Comparison of ENCODE assay signal across 14 cellular contexts in genomic region chr7:25456467-25457171, GRCh38.
A peak's percentile ranks its signal among the peaks of the same experiment; 100 is the strongest.
DNase-seq lines count a peak whose midpoint lies in the region; ATAC-seq, FAIRE-seq and TF ChIP-seq lines count a peak whose summit lies in the region.
"Had no signal": no experiment of that assay in that cellular context is flagged by ENCODE, and none has a peak within 500 bp of the region (broad histone marks: within the 10 kb centered on the region; RNA-seq: fewer than 3 reads in every experiment).

No MANE protein-coding gene starts in this region.

- CTCF ChIA-PET in H1 (lab: Charles Lee; ENCODE audit: partially characterized antibody): interaction anchor here (1.0 to 1.6 kb wide), 3 partner anchors 13 to 65 kb away, joined by 3 to 5 read pairs (median 3); no protein-coding TSS in a partner anchor

- no peak overlapping the region for H2BK5ac ChIP-seq in H1 (ENCODE audit: low read depth, low read length)

- TF ChIP-seq RAD21 in H1 (IDR thresholded peaks at IDR 0.05 in 1 of 2, conservative IDR thresholded peaks at IDR 0.05 in 1 of 2; ENCODE audit: low read depth in 2 of 2, low read length in 2 of 2): no peak

- no peak overlapping the region for H3K14ac ChIP-seq in H1 (ENCODE audit: insufficient read length)

- TF ChIP-seq POLR2A in H1 (IDR thresholded peaks at IDR 0.05; ENCODE audit: control extremely low read depth in 1 of 2, low read depth in 2 of 2, low read length in 2 of 2): no peak

- H3K9me3 Mint-ChIP-seq in nephron (peaks cover 2% of the 10 kb centered on the region), HFFc6 (peaks cover 22% of the 10 kb centered on the region)
- H3K9me3 Mint-ChIP-seq: effector memory CD8-positive, alpha-beta T cell; naive thymus-derived CD8-positive, alpha-beta T cell; T-cell had no signal

- H3K36me3 ChIP-seq in H1 (ENCODE audit: control insufficient read depth in 2 of 4, insufficient read depth in 4 of 4, low read length in 3 of 4) (no peaks in the 10 kb centered on the region), aorta (ENCODE audit: control insufficient read depth in 1 of 2, insufficient read depth in 2 of 2, low read length in 1 of 2) (no peaks in the 10 kb centered on the region)

- H3K4me2 ChIP-seq in H1 (ENCODE audit: insufficient read depth in 1 of 2, low read depth in 2 of 2, low read length in 2 of 2): no peak overlapping the region

- no peaks in the 10 kb centered on the region for H3K79me2 ChIP-seq in H1 (ENCODE audit: control insufficient read depth in 1 of 2, insufficient read depth in 2 of 2, low read length in 2 of 2)

- no peak overlapping the region for H3K23ac ChIP-seq in H1 (ENCODE audit: insufficient read length)

- no peak overlapping the region for H3K18ac ChIP-seq in H1 (ENCODE audit: extremely low read depth, low read length)

- ATAC-seq in Right ventricle myocardium inferior: peak; percentile 62
- ATAC-seq in aorta (ENCODE audit: low FRiP score): peak; percentile 65
- ATAC-seq: effector memory CD8-positive, alpha-beta T cell; naive thymus-derived CD8-positive, alpha-beta T cell; T-cell had no signal

- no peak overlapping the region for H2BK12ac ChIP-seq in H1 (ENCODE audit: low read depth, low read length)

- no peaks in the 10 kb centered on the region for H3K27me3 Mint-ChIP-seq in nephron (ENCODE audit: low read depth)
- H3K27me3 Mint-ChIP-seq in HFFc6 (ENCODE audit: insufficient read depth): no peaks in the 10 kb centered on the region; the same call in 1 of the 2 replicates

- TF ChIP-seq CTCF in H1 (IDR thresholded peaks at IDR 0.05; ENCODE audit: control extremely low read depth in 1 of 3, insufficient read depth in 1 of 3, low read depth in 1 of 3, low read length in 3 of 3) (no peak), nephron (IDR thresholded peaks at IDR 0.05; ENCODE audit: unreplicated experiment in 3 of 3) (no peak), HFFc6 (IDR thresholded peaks at IDR 0.05) (no peak)

- intact Hi-C loops in Right ventricle myocardium inferior (cut with DNase I): no loop called here
- intact Hi-C loops in cardiac septum (cut with DNase I): loop anchor here (10.0 kb wide), 1 partner anchor 108 kb away; no protein-coding TSS in a partner anchor
- intact Hi-C loops in aorta (cut with DNase I): no loop called here

- H3K9ac ChIP-seq in H1 (replicated peaks in 1 of 4; ENCODE audit: extremely low read depth in 1 of 4, low read depth in 3 of 4, low read length in 3 of 4): no peak overlapping the region

- H3K4me3 ChIP-seq in H1 (ENCODE audit: extremely low read depth in 1 of 4, insufficient read depth in 2 of 4, low read depth in 3 of 4, low read length in 4 of 4) (no peak overlapping the region), aorta (ENCODE audit: low read length in 2 of 2) (no peak overlapping the region)

- no peak overlapping the region for H2BK120ac ChIP-seq in H1 (replicated peaks; ENCODE audit: low read depth, low read length)

- no peak overlapping the region for H2BK20ac ChIP-seq in H1 (ENCODE audit: low read length)

- H2BK15ac ChIP-seq in H1 (ENCODE audit: low read length): no peak overlapping the region

- 92% methylated on average over 8 of the region's 8 CpGs; no CpG with 5 or more reads in 1 of the 2 experiments for WGBS in H1 (ENCODE audit: extremely low coverage in 1 of 2, insufficient coverage in 1 of 2, insufficient read length in 1 of 2, insufficient replicate concordance in 2 of 2, low coverage in 1 of 2, low lambda C conversion rate in 2 of 2, missing lambda C conversion rate in 1 of 2), 2 experiments
- 5 to 8% methylated on average over 8 of the region's 8 CpGs for WGBS in aorta, 2 donors

- H4K5ac ChIP-seq in H1 (ENCODE audit: insufficient read length, low read depth, low read length): no peak overlapping the region

- H3K4me3 Mint-ChIP-seq in nephron (no peak overlapping the region), HFFc6 (no peak overlapping the region)
- H3K4me3 Mint-ChIP-seq: B cell; effector memory CD8-positive, alpha-beta T cell; naive thymus-derived CD8-positive, alpha-beta T cell; T-cell had no signal

- H3K27ac Mint-ChIP-seq in nephron (peak overlapping the region; percentile 75 to 92 (median 81)), HFFc6 (no peak overlapping the region)
- H3K27ac Mint-ChIP-seq: B cell; effector memory CD8-positive, alpha-beta T cell; T-cell had no signal

- no peak overlapping the region for H3K27ac ChIP-seq in H1 (ENCODE audit: low read depth, low read length)
- peak overlapping the region in 1 of 2 donors; percentile 59 for H3K27ac ChIP-seq in aorta (ENCODE audit: low read depth in 1 of 2, low read length in 2 of 2)

- H3K36me3 Mint-ChIP-seq in nephron (ENCODE audit: low read depth): no peaks in the 10 kb centered on the region
- H3K36me3 Mint-ChIP-seq in HFFc6 (ENCODE audit: low read depth): no peaks in the 10 kb centered on the region; the same call in 1 of the 2 replicates
- H3K36me3 Mint-ChIP-seq: naive thymus-derived CD8-positive, alpha-beta T cell; T-cell had no signal

- no peak overlapping the region for H4K8ac ChIP-seq in H1 (ENCODE audit: extremely low read depth, insufficient read depth, low read length)

- H4K20me1 ChIP-seq in H1 (replicated peaks in 1 of 2; ENCODE audit: control insufficient read depth in 1 of 2, insufficient read depth in 2 of 2, low read length in 2 of 2): no peaks in the 10 kb centered on the region

- H3K4ac ChIP-seq in H1 (replicated peaks; ENCODE audit: insufficient read length, low read depth, low read length): no peak overlapping the region

- H3K56ac ChIP-seq in H1 (replicated peaks; ENCODE audit: insufficient read length, low read depth, low read length): no peak overlapping the region

- no peak for DNase-seq in Right ventricle myocardium inferior (ENCODE audit: missing footprints)
- no peak for DNase-seq in cardiac septum (ENCODE audit: low spot score)
- no peak for DNase-seq in H1 (ENCODE audit: low read depth in 1 of 2, low spot score in 2 of 2)
- DNase-seq in aorta: peak in 1 of 2 donors; percentile 49
- no peak for DNase-seq in SHP77 (lab: John Stamatoyannopoulos, UW)
- no peak for DNase-seq in HFFc6
- DNase-seq in RCC 7860 (ENCODE audit: low spot score): no peak
- DNase-seq: effector memory CD8-positive, alpha-beta T cell; naive thymus-derived CD8-positive, alpha-beta T cell; NCI-H526 treated with DMSO at 0.1 percent for 48 hours; stimulated activated naive CD4-positive, alpha-beta T cell treated with Interleukin-2 at 50 U/mL for 16 hours; T-cell had no signal

- peaks cover 28% of the 10 kb centered on the region for H3K4me1 Mint-ChIP-seq in nephron
- no peaks in the 10 kb centered on the region for H3K4me1 Mint-ChIP-seq in HFFc6 (ENCODE audit: low read depth)
- H3K4me1 Mint-ChIP-seq: B cell; naive thymus-derived CD8-positive, alpha-beta T cell had no signal

- H3K79me1 ChIP-seq in H1 (ENCODE audit: low read depth, low read length): no peaks in the 10 kb centered on the region

- H3K9me3 ChIP-seq in H1 (ENCODE audit: insufficient read depth in 2 of 2, low read depth in 1 of 2, low read length in 1 of 2) (no peaks in the 10 kb centered on the region), aorta (ENCODE audit: control insufficient read depth, low read length) (no peaks in the 10 kb centered on the region)

- POLR2A ChIA-PET in H1 (lab: Charles Lee; ENCODE audit: partially characterized antibody): no interaction called here

- H3K23me2 ChIP-seq in H1 (ENCODE audit: low read depth, low read length): no peaks in the 10 kb centered on the region

- TF ChIP-seq EP300 in H1 (IDR thresholded peaks at IDR 0.05; ENCODE audit: borderline replicate concordance in 1 of 2, low read depth in 2 of 2, low read length in 2 of 2): no peak

- no peak overlapping the region for H2AK5ac ChIP-seq in H1 (ENCODE audit: low read depth, low read length)

- no peak overlapping the region for H4K91ac ChIP-seq in H1 (replicated peaks; ENCODE audit: insufficient read length, low read length)

- FAIRE-seq in H1 (lab: Jason Lieb, UNC) (peak; percentile 19), RCC 7860 (lab: Jason Lieb, UNC) (no peak)

- H3K27me3 ChIP-seq in H1 (replicated peaks in 1 of 4; ENCODE audit: control insufficient read depth in 3 of 4, extremely low read depth in 1 of 4, insufficient read depth in 3 of 4, low read length in 3 of 4) (no peaks in the 10 kb centered on the region), aorta (ENCODE audit: control insufficient read depth in 1 of 2, insufficient read depth in 2 of 2, low read length in 1 of 2) (no peaks in the 10 kb centered on the region)

- H2AFZ ChIP-seq in H1 (ENCODE audit: low read length): no peak overlapping the region

- H3K4me1 ChIP-seq in H1 (replicated peaks in 1 of 4; ENCODE audit: control insufficient read depth in 3 of 4, insufficient read depth in 4 of 4, low read length in 3 of 4) (no peaks in the 10 kb centered on the region; a peak in 2 of 7 replicates), aorta (ENCODE audit: control insufficient read depth in 1 of 2, insufficient read depth in 2 of 2, low read length in 2 of 2) (peaks cover 0 to 4% of the 10 kb centered on the region in 2 donors)

TF ChIP-seq in H1, 55 proteins besides CTCF, POLR2A, EP300 and RAD21 (continues in another document):
- TF ChIP-seq BACH1 (IDR thresholded peaks at IDR 0.05; ENCODE audit: low read length): no peak
- no peak for TF ChIP-seq SP2 (IDR thresholded peaks at IDR 0.05; ENCODE audit: low read length)
- no peak for TF ChIP-seq NANOG (IDR thresholded peaks at IDR 0.05; ENCODE audit: insufficient read depth, low read depth, low read length, poor library complexity, severe bottlenecking)
- TF ChIP-seq KDM4A (IDR thresholded peaks at IDR 0.05; ENCODE audit: low read depth, low read length, severe bottlenecking): no peak
